17 cellular contexts compared by ENCODE assay signal in the genomic region with DNA sequence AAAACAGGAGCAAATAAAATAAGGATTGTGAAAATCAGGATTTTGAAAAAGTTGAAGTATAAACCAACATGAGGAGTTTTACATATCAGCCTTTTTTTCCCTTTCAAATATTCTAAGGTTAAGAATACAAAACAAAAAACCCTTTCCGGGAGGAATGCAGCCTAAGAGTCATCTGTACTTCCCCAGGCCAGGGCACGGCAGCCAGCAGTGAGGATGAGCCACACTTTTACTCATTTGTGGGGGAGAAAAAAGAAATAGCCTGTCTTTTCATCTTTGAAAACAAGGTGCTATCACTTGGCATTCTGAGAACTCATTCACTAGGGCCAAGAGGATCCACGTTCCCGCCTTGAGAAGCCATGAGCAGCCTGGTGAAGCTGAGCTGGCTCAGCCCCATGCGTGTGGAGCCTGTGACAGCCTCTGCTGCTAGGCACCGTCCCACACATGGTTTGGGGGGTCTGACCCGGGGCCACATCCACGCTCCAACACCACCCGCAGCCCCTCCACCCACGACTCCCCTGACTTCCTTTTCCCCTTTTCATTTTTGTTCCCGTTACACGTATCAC. TPM values are rescaled to one million over a fixed set of nuclear protein-coding genes. Genes with fewer than 3 reads are reported as not detected.
DNase-seq lines count a peak whose midpoint lies in the region; ATAC-seq and TF ChIP-seq lines count a peak whose summit lies in the region.
"Had no signal": no experiment of that assay in that cellular context is flagged by ENCODE, and none has a peak within 500 bp of the region (broad histone marks: within the 10 kb centered on the region; RNA-seq: fewer than 3 reads in every experiment).

No MANE protein-coding gene starts in this region.

- H3K79me2 ChIP-seq in PC-9 (ENCODE audit: low read depth): no peaks in the 10 kb centered on the region

- H3K36me3 ChIP-seq in IMR-90 (ENCODE audit: control insufficient read depth, insufficient read depth, low read length) (no peaks in the 10 kb centered on the region), PC-9 (ENCODE audit: low read depth) (no peaks in the 10 kb centered on the region)

- dilution Hi-C loops in IMR-90 (cut with HindIII; ENCODE audit: low sequenced_read_pairs, unreplicated experiment): no loop called here

- H3K27ac Mint-ChIP-seq in T-helper 1 cell treated with Interleukin-12 subunit alpha and Interleukin-12 subunit beta and Interleukin-4 antibody, amounts not matched to agents 30 μg/mL and 1 μg/mL, for 36 hours: peak overlapping the region; percentile 61
- H3K27ac Mint-ChIP-seq in mesothelial cell of epicardium: peak overlapping the region; percentile 32
- H3K27ac Mint-ChIP-seq: stimulated activated memory B cell treated with anti-CD40 and anti-IgM and Interleukin-4, amounts not matched to agents 10 μg/mL and 1 μg/mL and 100 μg/mL, for 72 hours had no signal

- no peaks in the 10 kb centered on the region for H3K9me2 ChIP-seq in PC-9 (ENCODE audit: insufficient read depth)

- H3K9me3 Mint-ChIP-seq in T-helper 1 cell treated with Interleukin-12 subunit alpha and Interleukin-12 subunit beta and Interleukin-4 antibody, amounts not matched to agents 30 μg/mL and 1 μg/mL, for 36 hours: no peaks in the 10 kb centered on the region
- no peaks in the 10 kb centered on the region for H3K9me3 Mint-ChIP-seq in mesothelial cell of epicardium
- H3K9me3 Mint-ChIP-seq: CD8-positive, alpha-beta memory T cell; stimulated activated memory B cell treated with anti-CD40 and anti-IgM and Interleukin-4, amounts not matched to agents 10 μg/mL and 1 μg/mL and 100 μg/mL, for 72 hours had no signal

- no peak overlapping the region for H4K8ac ChIP-seq in IMR-90 (ENCODE audit: low read depth in 2 of 2, low read length in 2 of 2)

- H3K79me1 ChIP-seq in IMR-90 (ENCODE audit: low read depth in 1 of 2, low read length in 2 of 2): no peaks in the 10 kb centered on the region

- no peak overlapping the region for H3K18ac ChIP-seq in IMR-90 (ENCODE audit: low read depth, low read length)

- 0 out of 2 replicates have a peak overlapping the region, but pooled peaks have one; percentile 7 for H2AK5ac ChIP-seq in IMR-90 (ENCODE audit: low read depth, low read length)

- POLR2A ChIA-PET in IMR-90 (lab: Charles Lee; ENCODE audit: unreplicated experiment) (no interaction called here), PC-9 (lab: Charles Lee; ENCODE audit: unreplicated experiment) (no interaction called here)

- BruUV-seq in IMR-90 (replicated peaks; lab: Mats Ljungman, UMichigan) (no TSS peak), PC-9 (replicated peaks; lab: Mats Ljungman, UMichigan) (no TSS peak)

- no peak overlapping the region for H2BK15ac ChIP-seq in IMR-90 (ENCODE audit: low read depth, low read length)

- intact Hi-C loops in IMR-90 (cut with micrococcal nuclease): no loop called here
- intact Hi-C loops in PC-9 (cut with micrococcal nuclease; ENCODE audit: unreplicated experiment): no loop called here

- H2BK20ac ChIP-seq in IMR-90 (ENCODE audit: low read depth, low read length): no peak overlapping the region

- H3K9me1 ChIP-seq in IMR-90 (ENCODE audit: insufficient read depth, low read length): peaks cover 5% of the 10 kb centered on the region; the same call in 1 of the 2 replicates

- peak overlapping the region; percentile 45 for H2AFZ ChIP-seq in IMR-90 (replicated peaks; ENCODE audit: low read length, poor library complexity)
- H2AFZ ChIP-seq in PC-9: no peak overlapping the region

- CTCF ChIA-PET in IMR-90 (lab: Yijun Ruan, JAX) (no interaction called here), PC-9 (lab: Charles Lee) (no interaction called here)

- H4K20me1 ChIP-seq in IMR-90 (ENCODE audit: insufficient read depth, low read length) (no peaks in the 10 kb centered on the region), PC-9 (ENCODE audit: insufficient read depth) (no peaks in the 10 kb centered on the region)

- no peak overlapping the region for H2BK5ac ChIP-seq in IMR-90 (ENCODE audit: low read depth, low read length, poor library complexity, severe bottlenecking)

- H2AK9ac ChIP-seq in IMR-90 (replicated peaks; ENCODE audit: low read depth, low read length, poor library complexity): no peak overlapping the region

- 61% methylated on average over 5 of the region's 12 CpGs; no CpG with 5 or more reads in 1 of the 2 experiments for WGBS in IMR-90 (ENCODE audit: extremely low coverage in 2 of 2, insufficient read length in 1 of 2), 2 experiments

- H3K9me3 ChIP-seq in IMR-90 (ENCODE audit: control insufficient read depth, insufficient read depth, low read length): no peaks in the 10 kb centered on the region
- H3K9me3 ChIP-seq in PC-9 (ENCODE audit: insufficient read depth, low read depth): no peaks in the 10 kb centered on the region

- TF ChIP-seq POLR2A in IMR-90 (IDR thresholded peaks at IDR 0.05; ENCODE audit: low read depth, low read length): no peak

- in situ Hi-C loops in IMR-90 (cut with MboI; ENCODE audit: low sequenced_read_pairs): no loop called here

- H3K27me3 Mint-ChIP-seq in T-helper 1 cell treated with Interleukin-12 subunit alpha and Interleukin-12 subunit beta and Interleukin-4 antibody, amounts not matched to agents 30 μg/mL and 1 μg/mL, for 36 hours (ENCODE audit: low read depth): no peaks in the 10 kb centered on the region
- H3K27me3 Mint-ChIP-seq in mesothelial cell of epicardium (ENCODE audit: low read depth): no peaks in the 10 kb centered on the region
- H3K27me3 Mint-ChIP-seq: CD8-positive, alpha-beta memory T cell; stimulated activated memory B cell treated with anti-CD40 and anti-IgM and Interleukin-4, amounts not matched to agents 10 μg/mL and 1 μg/mL and 100 μg/mL, for 72 hours had no signal

- TF ChIP-seq RAD21 in IMR-90 (IDR thresholded peaks at IDR 0.05; ENCODE audit: low read length): no peak

- H3K4me2 ChIP-seq in IMR-90 (ENCODE audit: low read depth, low read length) (no peak overlapping the region), PC-9 (no peak overlapping the region)

- H3K27ac ChIP-seq in IMR-90 (ENCODE audit: insufficient read depth, low read length): peak overlapping the region; percentile 15; the same call in 1 of the 2 replicates
- no peak overlapping the region for H3K27ac ChIP-seq in PC-9
- H3K27ac ChIP-seq: 22Rv1 had no signal

- H3K4ac ChIP-seq in IMR-90 (ENCODE audit: low read depth, low read length): no peak overlapping the region

- no peak overlapping the region for H2BK120ac ChIP-seq in IMR-90 (ENCODE audit: low read depth, low read length)

- H3K56ac ChIP-seq in IMR-90 (ENCODE audit: extremely low read depth, insufficient read depth, low read length): no peak overlapping the region

- H4K5ac ChIP-seq in IMR-90 (ENCODE audit: low read depth, low read length): no peak overlapping the region

- ATAC-seq in IMR-90 (ENCODE audit: low read depth): peak; percentile 89
- ATAC-seq in GM21529 (IDR thresholded peaks at IDR 0.05; ENCODE audit: unreplicated experiment): no peak
- ATAC-seq: stimulated activated memory B cell treated with anti-CD40 and anti-IgM and Interleukin-4, amounts not matched to agents 10 μg/mL and 1 μg/mL and 100 μg/mL, for 72 hours had no signal

- TF ChIP-seq CTCF in IMR-90 (conservative IDR thresholded peaks at IDR 0.05; ENCODE audit: low read depth, low read length) (no peak), choroid plexus epithelial cell (conservative IDR thresholded peaks at IDR 0.05; ENCODE audit: low read depth, low read length) (no peak), mesothelial cell of epicardium (IDR thresholded peaks at IDR 0.05; ENCODE audit: unreplicated experiment) (no peak), PC-9 (conservative IDR thresholded peaks at IDR 0.05) (no peak)

- H3K4me1 ChIP-seq in IMR-90 (ENCODE audit: control insufficient read depth, insufficient read depth, low read length): peaks cover 7% of the 10 kb centered on the region
- H3K4me1 ChIP-seq in PC-9 (replicated peaks; ENCODE audit: insufficient read depth): no peaks in the 10 kb centered on the region

- H3K4me3 ChIP-seq in IMR-90 (ENCODE audit: insufficient read depth, low read depth, low read length) (no peak overlapping the region), choroid plexus epithelial cell (ENCODE audit: low read depth, low read length) (no peak overlapping the region), PC-9 (no peak overlapping the region)

- H3K14ac ChIP-seq in IMR-90 (replicated peaks; ENCODE audit: low read depth, low read length): 0 out of 2 replicates have a peak overlapping the region, but pooled peaks have one; percentile 12

- no peaks in the 10 kb centered on the region for H3F3A ChIP-seq in PC-9 (ENCODE audit: insufficient read depth, low read depth)

- H3K4me3 Mint-ChIP-seq in T-helper 1 cell treated with Interleukin-12 subunit alpha and Interleukin-12 subunit beta and Interleukin-4 antibody, amounts not matched to agents 30 μg/mL and 1 μg/mL, for 36 hours: no peak overlapping the region
- H3K4me3 Mint-ChIP-seq in mesothelial cell of epicardium: no peak overlapping the region
- H3K4me3 Mint-ChIP-seq: CD8-positive, alpha-beta memory T cell; stimulated activated memory B cell treated with anti-CD40 and anti-IgM and Interleukin-4, amounts not matched to agents 10 μg/mL and 1 μg/mL and 100 μg/mL, for 72 hours had no signal

- no peaks in the 10 kb centered on the region for H3K27me3 ChIP-seq in IMR-90 (ENCODE audit: control insufficient read depth, insufficient read depth, low read length)
- H3K27me3 ChIP-seq in PC-9 (ENCODE audit: insufficient read depth, low read depth): no peaks in the 10 kb centered on the region

- H3K23ac ChIP-seq in IMR-90 (ENCODE audit: low read depth, low read length): no peak overlapping the region

- H4K91ac ChIP-seq in IMR-90 (ENCODE audit: insufficient read depth, low read depth, low read length): no peak overlapping the region

- peaks cover 5% of the 10 kb centered on the region for H3K4me1 Mint-ChIP-seq in T-helper 1 cell treated with Interleukin-12 subunit alpha and Interleukin-12 subunit beta and Interleukin-4 antibody, amounts not matched to agents 30 μg/mL and 1 μg/mL, for 36 hours (ENCODE audit: low read depth)
- no peaks in the 10 kb centered on the region for H3K4me1 Mint-ChIP-seq in mesothelial cell of epicardium
- H3K4me1 Mint-ChIP-seq: stimulated activated memory B cell treated with anti-CD40 and anti-IgM and Interleukin-4, amounts not matched to agents 10 μg/mL and 1 μg/mL and 100 μg/mL, for 72 hours had no signal

- peaks cover 16% of the 10 kb centered on the region for H3K36me3 Mint-ChIP-seq in T-helper 1 cell treated with Interleukin-12 subunit alpha and Interleukin-12 subunit beta and Interleukin-4 antibody, amounts not matched to agents 30 μg/mL and 1 μg/mL, for 36 hours (ENCODE audit: low read depth)
- H3K36me3 Mint-ChIP-seq in mesothelial cell of epicardium: peaks cover 7% of the 10 kb centered on the region
- H3K36me3 Mint-ChIP-seq: CD8-positive, alpha-beta memory T cell had no signal

- DNase-seq in T-helper 1 cell (no peak), IMR-90 (peak; percentile 63), choroid plexus epithelial cell (ENCODE audit: low read depth) (peak; percentile 51), mesothelial cell of epicardium (ENCODE audit: low spot score in 2 of 2, unreplicated experiment in 2 of 2) (no peak), GOT3 (lab: John Stamatoyannopoulos, UW) (no peak), PC-9 (no peak)
- DNase-seq: activated CD4-positive, CD25-positive, alpha-beta regulatory T cell; amygdala; CD8-positive, alpha-beta memory T cell; NCI-H1417 treated with DMSO at 0.1 percent for 48 hours; nucleus accumbens; SW 1271 had no signal

- H3K9ac ChIP-seq in IMR-90 (ENCODE audit: low read depth, low read length): no peak overlapping the region

RNA-seq across cellular contexts. Expression of a gene that starts 11.2 kb away (rescaled TPM):
- total RNA-seq in IMR-90 (2012; rRNA removed) (0.28 TPM in 1 of 2 replicates, not detected in the other), mesothelial cell of epicardium (1.8 to 2.4 TPM (median 2.0 TPM) in 3 replicates), PC-9 (2021) (0.25 TPM in 1 of 2 replicates, not detected in the other)
- 0.09 and 0.10 TPM in 2 replicates for polyA plus RNA-seq in IMR-90 (2012; rRNA removed)
- 0.08 TPM in 1 of 2 replicates, not detected in the other for polyA plus RNA-seq in IMR-90 (2012; cell fraction: cytosol; rRNA removed)
- 0.60 and 1.0 TPM in 2 replicates for polyA plus RNA-seq in IMR-90 (2012; cell fraction: nucleus; rRNA removed; ENCODE audit: low replicate concordance)
- total RNA-seq: lung microvascular endothelial cell had no signal

Comparison
In these comparisons a context has a peak if more than half of its experiments do, and no peak if none do; other contexts are left out.
1. DNase-seq: peak in IMR-90 (single experiment) and choroid plexus epithelial cell (single experiment); none in T-helper 1 cell (0 of 5), mesothelial cell of epicardium (0 of 2), GOT3 (single experiment) and PC-9 (0 of 2).